Comparison of ENCODE assay signal across 1 cellular context in genomic region chr17:76376318-76377133, GRCh38.
TF ChIP-seq lines count a peak whose summit lies in the region.

No MANE protein-coding gene starts in this region.

TF ChIP-seq in HepG2, 621 proteins besides CTCF, POLR2A, EP300 and RAD21 (continued from another document and continues in another):
- TF ChIP-seq FUBP1 (CRISPR knock-in tag; IDR thresholded peaks at IDR 0.05; ENCODE audit: borderline replicate concordance) (no peak), FOXP4 (CRISPR knock-in tag; IDR thresholded peaks at IDR 0.05) (peak; percentile 92), SALL2 (CRISPR knock-in tag; IDR thresholded peaks at IDR 0.05) (no peak; the same call in 1 of the 2 replicates), RELA (CRISPR knock-in tag; IDR thresholded peaks at IDR 0.05) (no peak; the same call in 1 of the 2 replicates), ZHX2 (IDR thresholded peaks at IDR 0.05; ENCODE audit: low read depth) (0 out of 2 replicates have a peak, but pooled peaks have one; percentile 50), ZHX2 (CRISPR knock-in tag; IDR thresholded peaks at IDR 0.05; ENCODE audit: borderline replicate concordance) (peak; percentile 57; the same call in 1 of the 2 replicates), NRL (CRISPR knock-in tag; IDR thresholded peaks at IDR 0.05; ENCODE audit: borderline replicate concordance) (no peak), EED (CRISPR knock-in tag; IDR thresholded peaks at IDR 0.05) (no peak), ZGPAT (CRISPR knock-in tag; IDR thresholded peaks at IDR 0.05) (peak; percentile 97), HOXA5 (CRISPR knock-in tag; IDR thresholded peaks at IDR 0.05) (peak; percentile 90), ZNF574 (CRISPR knock-in tag; IDR thresholded peaks at IDR 0.05) (peak; percentile 91; the same call in 1 of the 2 replicates), SATB2 (CRISPR knock-in tag; IDR thresholded peaks at IDR 0.05) (no peak), SRSF9 (IDR thresholded peaks at IDR 0.05; ENCODE audit: borderline replicate concordance, insufficient read depth, low read depth, low read length, poor library complexity, severe bottlenecking) (no peak), NFAT5 (CRISPR knock-in tag; IDR thresholded peaks at IDR 0.05) (no peak; the same call in 1 of the 2 replicates), ZXDC (CRISPR knock-in tag; IDR thresholded peaks at IDR 0.05) (peak; percentile 87), SNAPC4 (CRISPR knock-in tag; IDR thresholded peaks at IDR 0.05) (peak; percentile 91; the same call in 1 of the 2 replicates), GFI1 (CRISPR knock-in tag; IDR thresholded peaks at IDR 0.05; ENCODE audit: borderline replicate concordance) (peak; percentile 83), GTF2F1 (IDR thresholded peaks at IDR 0.05; ENCODE audit: low read length) (no peak), NR2F1 (CRISPR knock-in tag; IDR thresholded peaks at IDR 0.05) (peak; percentile 46 to 70; a peak in 3 of 4 replicates), SAFB2 (CRISPR knock-in tag; IDR thresholded peaks at IDR 0.05; ENCODE audit: borderline replicate concordance, low read depth) (no peak)
